In the genomic region with DNA sequence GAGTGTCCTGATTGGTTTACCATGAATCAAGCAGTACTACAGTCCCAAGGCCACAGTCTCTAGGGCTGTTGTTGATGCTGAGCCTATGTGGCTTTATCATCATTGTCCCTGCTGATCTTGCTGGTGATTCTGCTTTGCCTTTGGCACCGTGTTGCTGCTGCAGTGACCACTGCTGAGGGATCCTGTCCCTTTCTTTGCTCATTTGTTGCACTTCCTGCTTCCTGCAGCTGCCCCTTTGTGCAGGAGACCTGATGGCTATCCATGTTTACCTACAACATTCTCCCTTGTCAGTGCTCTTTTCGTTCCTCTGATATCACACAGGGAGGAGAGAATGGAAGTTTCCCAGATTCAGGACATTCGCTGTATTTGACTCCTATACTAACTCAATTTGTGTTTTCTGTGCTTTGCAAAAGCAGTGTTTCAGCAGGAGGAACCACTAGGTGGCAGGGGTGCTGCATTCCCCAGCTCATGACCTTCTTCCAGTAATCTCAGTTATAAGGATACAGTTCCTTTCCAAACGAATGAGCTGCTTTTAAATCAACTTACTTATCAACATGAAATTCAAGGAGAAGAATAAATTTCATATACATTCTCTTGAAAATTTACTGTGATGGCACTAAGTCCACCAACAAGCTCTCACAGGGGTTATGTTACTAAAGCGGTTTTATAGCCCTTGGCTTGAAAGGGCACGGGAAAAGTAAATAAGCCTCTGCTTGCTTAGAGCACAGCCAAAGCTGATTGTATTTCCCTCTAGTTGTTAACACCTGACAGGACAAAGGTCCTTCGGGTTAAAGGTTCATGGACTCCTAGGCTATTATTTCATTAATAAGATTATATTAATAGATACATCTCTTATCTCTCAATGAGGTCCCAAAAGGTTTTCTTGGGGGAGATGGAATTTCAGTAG, we compare ENCODE assay signal across 8 cellular contexts. TPM values are rescaled to one million over a fixed set of nuclear protein-coding genes. Genes with fewer than 3 reads are reported as not detected.
DNase-seq lines count a peak whose midpoint lies in the region; ATAC-seq and TF ChIP-seq lines count a peak whose summit lies in the region.

No MANE protein-coding gene starts in this region.

- no peaks in the 10 kb centered on the region for H3K9me3 ChIP-seq in CD8-positive, alpha-beta memory T cell (ENCODE audit: low read length)

- CTCF ChIA-PET in CD8-positive, alpha-beta memory T cell (lab: Charles Lee): interaction anchor here (0.7 to 3.4 kb wide), 23 partner anchors 9 to 296 kb away, joined by 3 to 38 read pairs (median 4); a partner anchor contains a TSS
- CTCF ChIA-PET in activated B cell treated with CpG ODN at 0.5 μM for 24 hours (lab: Charles Lee): interaction anchor here (0.7 to 2.2 kb wide), 23 partner anchors 10 to 1385 kb away, joined by 3 to 33 read pairs (median 3); a partner anchor contains a TSS

- H3K27me3 ChIP-seq in CD8-positive, alpha-beta memory T cell (ENCODE audit: insufficient read depth, low read length, poor library complexity, severe bottlenecking): no peaks in the 10 kb centered on the region

- POLR2A ChIA-PET in CD8-positive, alpha-beta memory T cell (lab: Charles Lee): interaction anchor here (1.1 kb wide), 1 partner anchor 44 kb away, joined by 3 read pairs; no protein-coding TSS in a partner anchor
- POLR2A ChIA-PET in activated B cell treated with CpG ODN at 0.5 μM for 24 hours (lab: Charles Lee): interaction anchor here (0.5 to 1.5 kb wide), 6 partner anchors 10 to 296 kb away, joined by 3 to 8 read pairs (median 3); a partner anchor contains a TSS

- H3K4me1 ChIP-seq in CD8-positive, alpha-beta memory T cell (ENCODE audit: insufficient read depth, low read length): no peaks in the 10 kb centered on the region

- DNase-seq in CD8-positive, alpha-beta memory T cell: peak; percentile 17 to 69 (median 47)
- DNase-seq in NCI-H2029 treated with DMSO at 0.1 percent for 48 hours (lab: John Stamatoyannopoulos, UW): peak; percentile 92
- peak; percentile 19 for DNase-seq in activated B cell treated with CpG ODN at 0.5 μM for 24 hours
- no peak for DNase-seq in coronary artery (ENCODE audit: low spot score)
- DNase-seq in left lobe of liver (ENCODE audit: low spot score): peak; percentile 65
- peak; percentile 46 for DNase-seq in stimulated activated CD4-positive, alpha-beta T cell treated with anti-CD3 and anti-CD28 coated beads, Interleukin-4, amount 100 ng/mL, for 1 hour

- intact Hi-C loops in activated B cell treated with CpG ODN at 0.5 μM for 24 hours (cut with micrococcal nuclease): loop anchor here (1.0 to 5.0 kb wide), 6 partner anchors 70 to 1386 kb away; no protein-coding TSS in a partner anchor

- no peaks in the 10 kb centered on the region for H3K27me3 Mint-ChIP-seq in CD8-positive, alpha-beta memory T cell
- no peaks in the 10 kb centered on the region for H3K27me3 Mint-ChIP-seq in activated B cell treated with CpG ODN at 0.5 μM for 24 hours

- no peak overlapping the region for H3K27ac ChIP-seq in CD8-positive, alpha-beta memory T cell (ENCODE audit: low read depth, low read length)
- no peak overlapping the region for H3K27ac ChIP-seq in coronary artery

- H3K36me3 Mint-ChIP-seq in CD8-positive, alpha-beta memory T cell: peaks cover 0 to 3% (median 0%) of the 10 kb centered on the region in 3 donors
- H3K36me3 Mint-ChIP-seq in activated B cell treated with CpG ODN at 0.5 μM for 24 hours (ENCODE audit: low read depth): no peaks in the 10 kb centered on the region

- peak; percentile 47 for TF ChIP-seq CTCF in activated B cell treated with CpG ODN at 0.5 μM for 24 hours (IDR thresholded peaks at IDR 0.05)
- peak; percentile 67 for TF ChIP-seq CTCF in coronary artery (IDR thresholded peaks at IDR 0.05)

- ATAC-seq in GM21737 (IDR thresholded peaks at IDR 0.05; ENCODE audit: unreplicated experiment) (peak; percentile 54), activated B cell treated with CpG ODN at 0.5 μM for 24 hours (ENCODE audit: low read depth) (peak; percentile 53), left lobe of liver (peak; percentile 92), GM21717 (IDR thresholded peaks at IDR 0.05; ENCODE audit: unreplicated experiment) (no peak)

- H3K4me1 Mint-ChIP-seq in CD8-positive, alpha-beta memory T cell: peaks cover 8 to 25% (median 12%) of the 10 kb centered on the region in 3 donors
- H3K4me1 Mint-ChIP-seq in activated B cell treated with CpG ODN at 0.5 μM for 24 hours: peaks cover 28% of the 10 kb centered on the region

- H3K4me3 ChIP-seq in CD8-positive, alpha-beta memory T cell (ENCODE audit: low read length): no peak overlapping the region
- no peak overlapping the region for H3K4me3 ChIP-seq in coronary artery

- peak overlapping the region in 1 of 8 donors; percentile 1 for H3K27ac Mint-ChIP-seq in CD8-positive, alpha-beta memory T cell
- peak overlapping the region; percentile 85 for H3K27ac Mint-ChIP-seq in activated B cell treated with CpG ODN at 0.5 μM for 24 hours

- no peak overlapping the region for H3K4me3 Mint-ChIP-seq in CD8-positive, alpha-beta memory T cell
- H3K4me3 Mint-ChIP-seq in activated B cell treated with CpG ODN at 0.5 μM for 24 hours: no peak overlapping the region

- no peaks in the 10 kb centered on the region for H3K9me3 Mint-ChIP-seq in CD8-positive, alpha-beta memory T cell
- H3K9me3 Mint-ChIP-seq in activated B cell treated with CpG ODN at 0.5 μM for 24 hours: no peaks in the 10 kb centered on the region

- H3K36me3 ChIP-seq in CD8-positive, alpha-beta memory T cell (ENCODE audit: insufficient read depth, low read length): no peaks in the 10 kb centered on the region

RNA-seq across cellular contexts. Expression of a gene that starts 9.7 kb away (rescaled TPM):
- 10 to 100 TPM; 58.4 to 58.5 TPM for total RNA-seq in CD8-positive, alpha-beta memory T cell
- polyA plus RNA-seq in CD8-positive, alpha-beta memory T cell: 19.5 TPM
- 34.3 and 42.0 TPM in 2 replicates for total RNA-seq in activated B cell treated with CpG ODN at 0.5 μM for 24 hours
- 19.6 TPM for total RNA-seq in left lobe of liver

RNA-seq across cellular contexts. Expression of a gene that starts 44.2 kb away (rescaled TPM):
- total RNA-seq in CD8-positive, alpha-beta memory T cell: 10 to 100 TPM; 89.8 to 97.2 TPM
- 40.0 TPM for polyA plus RNA-seq in CD8-positive, alpha-beta memory T cell
- 144 and 162 TPM in 2 replicates for total RNA-seq in activated B cell treated with CpG ODN at 0.5 μM for 24 hours
- 58.4 TPM for total RNA-seq in left lobe of liver
